In the genomic region with DNA sequence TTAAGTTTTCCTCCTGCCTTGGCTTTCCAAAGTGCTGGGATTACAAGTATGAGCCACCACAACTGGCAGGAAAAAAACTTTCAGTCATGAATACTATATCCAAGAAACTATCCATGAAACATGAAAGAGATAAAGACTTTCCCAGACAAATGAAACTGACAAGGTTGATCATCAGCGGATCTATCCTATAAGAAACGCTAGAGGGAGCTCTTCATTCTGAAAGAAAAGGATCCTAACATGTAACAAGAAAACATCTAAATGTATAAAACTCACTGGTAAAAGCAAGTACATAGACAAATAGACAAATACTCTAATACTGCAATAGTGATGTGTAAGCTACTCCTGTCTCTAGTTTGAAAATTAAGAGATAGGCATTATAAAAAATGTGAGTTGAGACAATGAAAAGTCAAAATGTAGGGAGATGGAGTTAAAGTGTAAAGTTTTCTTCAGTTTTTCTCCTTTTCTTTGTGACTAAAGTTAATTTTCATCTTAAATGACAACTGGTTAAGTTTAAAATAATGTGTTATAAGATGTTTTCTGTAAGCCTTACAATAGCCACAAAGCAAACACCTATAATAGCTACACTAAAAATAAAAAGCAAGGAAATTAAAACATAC, we compare ENCODE assay signal across 10 cellular contexts.
A peak's percentile ranks its signal among the peaks of the same experiment; 100 is the strongest.
DNase-seq lines count a peak whose midpoint lies in the region; TF ChIP-seq lines count a peak whose summit lies in the region.
"Had no signal": no experiment of that assay in that cellular context is flagged by ENCODE, and none has a peak within 500 bp of the region (broad histone marks: within the 10 kb centered on the region; RNA-seq: fewer than 3 reads in every experiment).

No MANE protein-coding gene starts in this region.

- H3K4me1 Mint-ChIP-seq in H9 = peaks cover 0 to 2% of the 10 kb centered on the region in 2 experiments; a peak in 2 of 4 replicates

- H4K8ac ChIP-seq in H9 (replicated peaks; ENCODE audit: insufficient read length, low read depth, low read length) = no peak overlapping the region

- H3K4me3 ChIP-seq in sigmoid colon (no peak overlapping the region), uterus (no peak overlapping the region)
- H3K4me3 ChIP-seq: HAP-1 had no signal

- no peak overlapping the region for H3K9ac ChIP-seq in H9 (ENCODE audit: extremely low read depth, insufficient read length, low read length)

- H2BK5ac ChIP-seq in H9 (ENCODE audit: insufficient read length, low read length) = no peak overlapping the region

- no peak overlapping the region for H3K18ac ChIP-seq in H9 (ENCODE audit: insufficient read length, low read depth, low read length)

- no peak overlapping the region for H2AFZ ChIP-seq in H9 (ENCODE audit: low read length)

- no peak overlapping the region for H3K4ac ChIP-seq in H9 (ENCODE audit: low read depth, low read length)

- H3K36me3 ChIP-seq in sigmoid colon = no peaks in the 10 kb centered on the region
- no peaks in the 10 kb centered on the region for H3K36me3 ChIP-seq in uterus
- H3K36me3 ChIP-seq: HAP-1 had no signal

- H3K23me2 ChIP-seq in H9 (ENCODE audit: insufficient read length, low read depth, low read length, poor library complexity, severe bottlenecking) = no peaks in the 10 kb centered on the region

- no peak overlapping the region for H4K5ac ChIP-seq in H9 (ENCODE audit: insufficient read length, low read depth, low read length)

- no peak overlapping the region for H2AK5ac ChIP-seq in H9 (ENCODE audit: insufficient read length, low read length)

- TF ChIP-seq POLR2A in sigmoid colon (IDR thresholded peaks at IDR 0.05) (no peak), uterus (IDR thresholded peaks at IDR 0.05) (no peak)

- H3K27me3 Mint-ChIP-seq in H9 (ENCODE audit: low read depth) = peaks cover 46% of the 10 kb centered on the region

- no peak overlapping the region for H3K27ac Mint-ChIP-seq in H9
- H3K27ac Mint-ChIP-seq: dendritic cell treated with granulocyte-macrophage colony-stimulating factor and Interleukin-4, amounts not matched to agents 40 ng/mL and 50 ng/mL, for 4 days had no signal

- no peaks in the 10 kb centered on the region for H3K79me1 ChIP-seq in H9 (ENCODE audit: insufficient read depth, low read depth, low read length, poor library complexity, severe bottlenecking)

- H3K27ac ChIP-seq in H9 (ENCODE audit: insufficient read length, low read depth, low read length) (no peak overlapping the region), sigmoid colon (no peak overlapping the region), uterus (no peak overlapping the region)

- H2BK12ac ChIP-seq in H9 (ENCODE audit: insufficient read length, low read depth, low read length) = no peak overlapping the region

- no peak overlapping the region for H3K56ac ChIP-seq in H9 (ENCODE audit: insufficient read length, low read depth, low read length)

- no peak overlapping the region for H3K4me3 Mint-ChIP-seq in H9
- H3K4me3 Mint-ChIP-seq: dendritic cell treated with granulocyte-macrophage colony-stimulating factor and Interleukin-4, amounts not matched to agents 40 ng/mL and 50 ng/mL, for 4 days had no signal

- no peak for TF ChIP-seq EP300 in sigmoid colon (IDR thresholded peaks at IDR 0.05)

- TF ChIP-seq CTCF in AG09319 (IDR thresholded peaks at IDR 0.05; ENCODE audit: low read depth, low read length) (peak; percentile 67), H9 (conservative IDR thresholded peaks at IDR 0.05) (peak; percentile 80), sigmoid colon (IDR thresholded peaks at IDR 0.05) (peak in 3 of 4 experiments; percentile 16 to 53 (median 32)), uterus (IDR thresholded peaks at IDR 0.05) (peak in 2 of 4 experiments; percentile 43 to 48)

- no peaks in the 10 kb centered on the region for H3K4me1 ChIP-seq in H9 (ENCODE audit: insufficient read depth, low read length)
- H3K4me1 ChIP-seq in sigmoid colon = peaks cover 0 to 10% (median 3%) of the 10 kb centered on the region in 4 donors
- no peaks in the 10 kb centered on the region for H3K4me1 ChIP-seq in uterus
- H3K4me1 ChIP-seq: HAP-1 had no signal

- no peak overlapping the region for H4K91ac ChIP-seq in H9 (ENCODE audit: insufficient read length, low read depth, low read length)

- H3K23ac ChIP-seq in H9 (ENCODE audit: insufficient read length, low read depth, low read length) = no peak overlapping the region

- H3K9me3 ChIP-seq in H9 (ENCODE audit: control insufficient read depth, low read depth, low read length) (peaks cover 26% of the 10 kb centered on the region), sigmoid colon (no peaks in the 10 kb centered on the region), uterus (no peaks in the 10 kb centered on the region)
- H3K9me3 ChIP-seq: HAP-1 had no signal

- H3K36me3 Mint-ChIP-seq in H9 (ENCODE audit: insufficient read depth in 1 of 3, low read depth in 3 of 3) = peaks cover 0 to 62% (median 19%) of the 10 kb centered on the region in 3 experiments; a peak in 5 of 7 replicates

- WGBS in H9 (ENCODE audit: extremely low coverage, insufficient read length, low lambda C conversion rate) = no CpG with 5 or more reads among the region's 2 CpGs
- 0 to 5% methylated on average over 2 of the region's 2 CpGs for WGBS in sigmoid colon, 2 donors

- H2BK20ac ChIP-seq in H9 (ENCODE audit: low read depth, low read length, poor library complexity, severe bottlenecking) = no peak overlapping the region

- no peak overlapping the region for H3K14ac ChIP-seq in H9 (ENCODE audit: insufficient read depth, low read length)

- no peak overlapping the region for H2BK120ac ChIP-seq in H9 (ENCODE audit: low read depth, low read length, poor library complexity, severe bottlenecking)

- no peaks in the 10 kb centered on the region for H3K79me2 ChIP-seq in H9 (ENCODE audit: insufficient read depth, low read length)

- no peaks in the 10 kb centered on the region for H4K20me1 ChIP-seq in H9 (ENCODE audit: control insufficient read depth, insufficient read depth, insufficient read length)

- DNase-seq in AG09319 (ENCODE audit: extremely low read depth, low read depth) = no peak
- DNase-seq in H9 = no peak
- DNase-seq in RKO (ENCODE audit: low spot score) = peak; percentile 70
- peak; percentile 33 for DNase-seq in fibroblast of gingiva (ENCODE audit: low read depth)
- no peak for DNase-seq in sigmoid colon
- no peak for DNase-seq in retina
- DNase-seq in NCI-H187 (lab: John Stamatoyannopoulos, UW) = no peak
- no peak for DNase-seq in uterus

- intact Hi-C loops in sigmoid colon (cut with DNase I) = loop anchor here (5.0 kb wide), 2 partner anchors 111 to 244 kb away; a partner anchor contains a TSS
- intact Hi-C loops in uterus (cut with DNase I; ENCODE audit: low total_unique reads) = loop anchor here (10.0 kb wide), 1 partner anchor 94 kb away; no protein-coding TSS in a partner anchor

- no peaks in the 10 kb centered on the region for H3K27me3 ChIP-seq in H9 (ENCODE audit: insufficient read depth, low read length)
- peaks cover 0 to 23% (median 6%) of the 10 kb centered on the region in 3 donors for H3K27me3 ChIP-seq in sigmoid colon
- H3K27me3 ChIP-seq in uterus = no peaks in the 10 kb centered on the region

- H3T11ph ChIP-seq in H9 (ENCODE audit: low read length) = no peak overlapping the region

- peaks cover 24 to 63% of the 10 kb centered on the region in 2 experiments for H3K9me3 Mint-ChIP-seq in H9
- H3K9me3 Mint-ChIP-seq: dendritic cell treated with granulocyte-macrophage colony-stimulating factor and Interleukin-4, amounts not matched to agents 40 ng/mL and 50 ng/mL, for 4 days had no signal

- no peak overlapping the region for H2BK15ac ChIP-seq in H9 (ENCODE audit: low read depth, low read length)

- H3K4me2 ChIP-seq in H9 (ENCODE audit: insufficient read depth, insufficient read length, low read length) = no peak overlapping the region

Comparison
In these comparisons a context has a peak if more than half of its experiments do, and no peak if none do; other contexts are left out.
1. DNase-seq: peak in RKO (single experiment) and fibroblast of gingiva (single experiment); none in AG09319 (single experiment), H9 (single experiment), sigmoid colon (single experiment), retina (single experiment), NCI-H187 (0 of 2) and uterus (0 of 2).